9 cellular contexts compared by ENCODE assay signal in genomic region chr18:5546660-5547059, GRCh38. TPM values are rescaled to one million over a fixed set of nuclear protein-coding genes. Genes with fewer than 3 reads are reported as not detected.
DNase-seq lines count a peak whose midpoint lies in the region; ATAC-seq and TF ChIP-seq lines count a peak whose summit lies in the region.
"Had no signal": no experiment of that assay in that cellular context is flagged by ENCODE, and none has a peak within 500 bp of the region (broad histone marks: within the 10 kb centered on the region; RNA-seq: fewer than 3 reads in every experiment).

No MANE protein-coding gene starts in this region.

- H3K27ac ChIP-seq in HL-60 (replicated peaks) (no peak overlapping the region), gastrocnemius medialis (no peak overlapping the region), vagina (no peak overlapping the region)

- H3K4me3 ChIP-seq in HL-60 (replicated peaks; ENCODE audit: insufficient read depth, low read length) (no peak overlapping the region), gastrocnemius medialis (no peak overlapping the region), vagina (no peak overlapping the region)

- CTCF ChIA-PET in WTC11 (lab: Charles Lee) (interaction anchor here (0.6 to 1.7 kb wide), 31 partner anchors 8 to 442 kb away, joined by 3 to 24 read pairs (median 4); partner anchors contain the start of gene ZBTB14), T-cell (lab: Charles Lee) (interaction anchor here in 1 of 2 donors (0.6 kb wide), 1 partner anchor 89 kb away, joined by 3 read pairs; no protein-coding TSS in a partner anchor)

- no peaks in the 10 kb centered on the region for H3K36me3 ChIP-seq in gastrocnemius medialis
- no peaks in the 10 kb centered on the region for H3K36me3 ChIP-seq in vagina

- DNase-seq in AG08395 (ENCODE audit: low spot score) = peak; percentile 76
- DNase-seq in HL-60 (ENCODE audit: low read depth in 1 of 2, low spot score in 1 of 2) = peak in 1 of 2 experiments; percentile 79
- peak; percentile 36 for DNase-seq in WTC11 (ENCODE audit: low spot score)
- DNase-seq in iPS-NIHi7 (ENCODE audit: extremely low spot score) = peak; percentile 68
- DNase-seq in gastrocnemius medialis = no peak
- no peak for DNase-seq in vagina (ENCODE audit: extremely low spot score in 2 of 2)
- DNase-seq in T-cell = no peak

- TF ChIP-seq POLR2A in gastrocnemius medialis (IDR thresholded peaks at IDR 0.05) (no peak), vagina (IDR thresholded peaks at IDR 0.05) (no peak)

- intact Hi-C loops in gastrocnemius medialis (cut with DNase I; ENCODE audit: low total_unique reads) = no loop called here
- intact Hi-C loops in vagina (cut with DNase I) = no loop called here

- H3K4me1 Mint-ChIP-seq in WTC11 (peaks cover 19% of the 10 kb centered on the region), T-cell (peaks cover 6 to 11% (median 11%) of the 10 kb centered on the region in 3 donors)

- POLR2A ChIA-PET in WTC11 (lab: Charles Lee) = no interaction called here
- POLR2A ChIA-PET in T-cell (lab: Charles Lee) = no interaction called here

- in situ Hi-C loops in gastrocnemius medialis (cut with MboI; ENCODE audit: low sequenced_read_pairs in 4 of 4) = loop anchor here in 2 of 4 donors (25.0 kb wide), 2 partner anchors 91 to 109 kb away; no protein-coding TSS in a partner anchor

- ATAC-seq in WTC11 = peak; percentile 54
- ATAC-seq in gastrocnemius medialis = no peak
- no peak for ATAC-seq in HG02840 (IDR thresholded peaks at IDR 0.05; ENCODE audit: low FRiP score, unreplicated experiment)
- ATAC-seq in T-cell (replicated peaks in 1 of 4) = no peak

- TF ChIP-seq CTCF in HL-60 (IDR thresholded peaks at IDR 0.05; ENCODE audit: insufficient read depth, low read length) (peak; percentile 87), WTC11 (IDR thresholded peaks at IDR 0.05) (no peak), gastrocnemius medialis (IDR thresholded peaks at IDR 0.05 in 4 of 5, conservative IDR thresholded peaks at IDR 0.05 in 1 of 5) (no peak), vagina (IDR thresholded peaks at IDR 0.05) (peak in 1 of 3 experiments; percentile 33)

- H3K36me3 Mint-ChIP-seq in WTC11 (no peaks in the 10 kb centered on the region), T-cell (no peaks in the 10 kb centered on the region)

- H3K4me1 ChIP-seq in gastrocnemius medialis (peaks cover 0 to 4% of the 10 kb centered on the region in 2 donors), vagina (peaks cover 5% of the 10 kb centered on the region)

- H3K27ac Mint-ChIP-seq in WTC11 (no peak overlapping the region), T-cell (no peak overlapping the region)

- H3K9me3 Mint-ChIP-seq in WTC11 (no peaks in the 10 kb centered on the region), T-cell (no peaks in the 10 kb centered on the region)

- H3K27me3 Mint-ChIP-seq in WTC11 (ENCODE audit: low read depth) (peaks cover 3% of the 10 kb centered on the region; the same call in 1 of the 2 replicates), T-cell (peaks cover 26 to 38% of the 10 kb centered on the region in 2 donors)

- H3K4me3 Mint-ChIP-seq in WTC11 (no peak overlapping the region), T-cell (no peak overlapping the region)

- H3K9me3 ChIP-seq in gastrocnemius medialis (no peaks in the 10 kb centered on the region), vagina (no peaks in the 10 kb centered on the region)

- H3K27me3 ChIP-seq in HL-60 (ENCODE audit: insufficient read depth, poor library complexity, severe bottlenecking) (no peaks in the 10 kb centered on the region), gastrocnemius medialis (peaks cover 0 to 11% (median 4%) of the 10 kb centered on the region in 3 donors), vagina (no peaks in the 10 kb centered on the region)

TF ChIP-seq in WTC11, 78 proteins besides CTCF, POLR2A, EP300 and RAD21:
- TF ChIP-seq ATF6 (CRISPR knock-in tag; IDR thresholded peaks at IDR 0.05) (no peak), GRHL2 (CRISPR knock-in tag; IDR thresholded peaks at IDR 0.05; ENCODE audit: insufficient replicate concordance, severe bottlenecking) (no peak), HMGXB4 (CRISPR knock-in tag; IDR thresholded peaks at IDR 0.05) (no peak), ATF3 (CRISPR knock-in tag; conservative IDR thresholded peaks at IDR 0.05) (no peak), NFATC4 (CRISPR knock-in tag; IDR thresholded peaks at IDR 0.05) (no peak), ZNF671 (CRISPR knock-in tag; IDR thresholded peaks at IDR 0.05) (no peak), SMAD3 (CRISPR knock-in tag; IDR thresholded peaks at IDR 0.05; ENCODE audit: borderline replicate concordance) (no peak)

RNA-seq across cellular contexts. Expression of gene EPB41L3, which starts 2.9 kb away (rescaled TPM):
- total RNA-seq in WTC11 (2021) = 20.1 to 20.6 TPM (median 20.1 TPM) in 3 replicates
- total RNA-seq in gastrocnemius medialis = 10 to 100 TPM in 3 of 4 donors, 1 to 10 TPM in 1; 9.2 to 24.4 (median 14.5) TPM
- total RNA-seq in vagina = 53.0 TPM
- 1 to 10 TPM in 4 of 5 donors, under 1 TPM in 1; 0.41 to 3.8 (median 3.6) TPM for total RNA-seq in T-cell
- total RNA-seq: activated CD8-positive, alpha-beta memory T cell treated with anti-CD3 and anti-CD28 coated beads for 36 hours had no signal

Comparison
In these comparisons a context has a peak if more than half of its experiments do, and no peak if none do; other contexts are left out.
1. DNase-seq: peak in AG08395 (single experiment), WTC11 (single experiment) and iPS-NIHi7 (single experiment); none in gastrocnemius medialis (0 of 2), vagina (0 of 2) and T-cell (0 of 34).